In the genomic region with DNA sequence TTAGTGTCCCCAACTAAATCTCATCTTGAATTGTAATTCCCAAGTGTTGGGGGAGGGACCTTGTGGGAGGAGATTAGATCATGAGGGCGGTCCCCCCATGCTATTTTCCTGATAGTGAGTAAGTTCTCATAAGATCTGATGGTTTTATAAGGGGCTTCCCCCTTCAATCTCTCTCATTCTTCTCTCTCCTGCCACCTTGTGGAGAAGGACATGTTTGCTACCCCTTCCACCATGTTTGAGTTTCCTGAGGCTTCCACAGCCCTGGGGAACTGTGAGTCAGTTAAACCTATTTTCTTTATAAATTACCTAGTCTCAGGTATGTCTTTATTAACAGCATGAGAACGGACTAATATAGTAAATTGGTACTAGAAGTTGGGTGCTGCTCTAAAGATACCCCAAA, we compare ENCODE assay signal across 8 cellular contexts.
DNase-seq lines count a peak whose midpoint lies in the region; ATAC-seq, FAIRE-seq and TF ChIP-seq lines count a peak whose summit lies in the region.

No MANE protein-coding gene starts in this region.

- no peak for TF ChIP-seq POLR2A in H54 (IDR thresholded peaks at IDR 0.05; ENCODE audit: low read depth, low read length)

- H3K4me3 Mint-ChIP-seq in osteocyte (ENCODE audit: unreplicated experiment): no peak overlapping the region

- no peaks in the 10 kb centered on the region for H3K4me1 Mint-ChIP-seq in osteocyte (ENCODE audit: unreplicated experiment)

- no peak overlapping the region for H3K27ac Mint-ChIP-seq in osteocyte (ENCODE audit: unreplicated experiment)

- no peaks in the 10 kb centered on the region for H3K27me3 Mint-ChIP-seq in osteocyte (ENCODE audit: unreplicated experiment)

- H3K9me3 Mint-ChIP-seq in osteocyte (ENCODE audit: unreplicated experiment): no peaks in the 10 kb centered on the region

- peak; percentile 39 for TF ChIP-seq CTCF in osteocyte (IDR thresholded peaks at IDR 0.05)

- no peaks in the 10 kb centered on the region for H3K36me3 Mint-ChIP-seq in osteocyte (ENCODE audit: unreplicated experiment)

- peak; percentile 92 for ATAC-seq in HG02938 (IDR thresholded peaks at IDR 0.05; ENCODE audit: unreplicated experiment)

- no peak for FAIRE-seq in urothelium cell line (lab: Jason Lieb, UNC)
- no peak for FAIRE-seq in H54 (lab: Jason Lieb, UNC)

- peak; percentile 6 for DNase-seq in NCI-H2227 (lab: John Stamatoyannopoulos, UW; ENCODE audit: unreplicated experiment)
- no peak for DNase-seq in NCI-H2227 treated with DMSO at 0.1 percent for 48 hours (lab: John Stamatoyannopoulos, UW)
- DNase-seq in RPMI8226: peak; percentile 31
- DNase-seq in osteocyte (ENCODE audit: extremely low spot score, unreplicated experiment): no peak
- DNase-seq in activated CD8-positive, alpha-beta memory T cell treated with anti-CD3 and anti-CD28 coated beads for 24 hours: no peak
- no peak for DNase-seq in urothelium cell line (ENCODE audit: low spot score)
- no peak for DNase-seq in H54 (ENCODE audit: insufficient read length, low spot score)

Comparison
In these comparisons a context has a peak if more than half of its experiments do, and no peak if none do; other contexts are left out.
1. DNase-seq: peak in NCI-H2227 (single experiment) and RPMI8226 (single experiment); none in NCI-H2227 treated with DMSO at 0.1 percent for 48 hours (single experiment), osteocyte (single experiment), activated CD8-positive, alpha-beta memory T cell treated with anti-CD3 and anti-CD28 coated beads for 24 hours (single experiment), urothelium cell line (single experiment) and H54 (single experiment).